Comparison of ENCODE assay signal across 1 cellular context in the genomic region with DNA sequence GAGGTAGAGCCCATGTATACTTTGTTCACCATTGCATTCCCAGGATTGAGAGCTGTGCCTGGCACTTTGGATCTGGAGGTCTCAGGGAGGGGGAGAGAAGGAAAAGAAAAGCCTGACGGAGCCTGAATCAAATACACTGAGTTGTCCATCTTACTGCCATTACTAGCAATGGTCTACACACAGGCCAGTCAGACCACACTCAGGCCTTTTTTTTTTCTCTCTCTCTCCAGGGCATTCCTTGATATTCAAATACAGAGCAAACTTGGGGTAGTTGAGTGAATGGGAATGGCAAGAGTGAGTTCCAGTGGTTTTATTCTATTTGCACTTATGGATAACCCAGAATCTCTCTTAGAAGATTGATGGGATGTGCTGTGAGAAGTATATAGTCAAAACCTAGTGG.
TF ChIP-seq lines count a peak whose summit lies in the region.

No MANE protein-coding gene starts in this region.

TF ChIP-seq in GM23338, 12 proteins besides CTCF, POLR2A, EP300 and RAD21 (continued from another document):
- TF ChIP-seq, protein P1, sequence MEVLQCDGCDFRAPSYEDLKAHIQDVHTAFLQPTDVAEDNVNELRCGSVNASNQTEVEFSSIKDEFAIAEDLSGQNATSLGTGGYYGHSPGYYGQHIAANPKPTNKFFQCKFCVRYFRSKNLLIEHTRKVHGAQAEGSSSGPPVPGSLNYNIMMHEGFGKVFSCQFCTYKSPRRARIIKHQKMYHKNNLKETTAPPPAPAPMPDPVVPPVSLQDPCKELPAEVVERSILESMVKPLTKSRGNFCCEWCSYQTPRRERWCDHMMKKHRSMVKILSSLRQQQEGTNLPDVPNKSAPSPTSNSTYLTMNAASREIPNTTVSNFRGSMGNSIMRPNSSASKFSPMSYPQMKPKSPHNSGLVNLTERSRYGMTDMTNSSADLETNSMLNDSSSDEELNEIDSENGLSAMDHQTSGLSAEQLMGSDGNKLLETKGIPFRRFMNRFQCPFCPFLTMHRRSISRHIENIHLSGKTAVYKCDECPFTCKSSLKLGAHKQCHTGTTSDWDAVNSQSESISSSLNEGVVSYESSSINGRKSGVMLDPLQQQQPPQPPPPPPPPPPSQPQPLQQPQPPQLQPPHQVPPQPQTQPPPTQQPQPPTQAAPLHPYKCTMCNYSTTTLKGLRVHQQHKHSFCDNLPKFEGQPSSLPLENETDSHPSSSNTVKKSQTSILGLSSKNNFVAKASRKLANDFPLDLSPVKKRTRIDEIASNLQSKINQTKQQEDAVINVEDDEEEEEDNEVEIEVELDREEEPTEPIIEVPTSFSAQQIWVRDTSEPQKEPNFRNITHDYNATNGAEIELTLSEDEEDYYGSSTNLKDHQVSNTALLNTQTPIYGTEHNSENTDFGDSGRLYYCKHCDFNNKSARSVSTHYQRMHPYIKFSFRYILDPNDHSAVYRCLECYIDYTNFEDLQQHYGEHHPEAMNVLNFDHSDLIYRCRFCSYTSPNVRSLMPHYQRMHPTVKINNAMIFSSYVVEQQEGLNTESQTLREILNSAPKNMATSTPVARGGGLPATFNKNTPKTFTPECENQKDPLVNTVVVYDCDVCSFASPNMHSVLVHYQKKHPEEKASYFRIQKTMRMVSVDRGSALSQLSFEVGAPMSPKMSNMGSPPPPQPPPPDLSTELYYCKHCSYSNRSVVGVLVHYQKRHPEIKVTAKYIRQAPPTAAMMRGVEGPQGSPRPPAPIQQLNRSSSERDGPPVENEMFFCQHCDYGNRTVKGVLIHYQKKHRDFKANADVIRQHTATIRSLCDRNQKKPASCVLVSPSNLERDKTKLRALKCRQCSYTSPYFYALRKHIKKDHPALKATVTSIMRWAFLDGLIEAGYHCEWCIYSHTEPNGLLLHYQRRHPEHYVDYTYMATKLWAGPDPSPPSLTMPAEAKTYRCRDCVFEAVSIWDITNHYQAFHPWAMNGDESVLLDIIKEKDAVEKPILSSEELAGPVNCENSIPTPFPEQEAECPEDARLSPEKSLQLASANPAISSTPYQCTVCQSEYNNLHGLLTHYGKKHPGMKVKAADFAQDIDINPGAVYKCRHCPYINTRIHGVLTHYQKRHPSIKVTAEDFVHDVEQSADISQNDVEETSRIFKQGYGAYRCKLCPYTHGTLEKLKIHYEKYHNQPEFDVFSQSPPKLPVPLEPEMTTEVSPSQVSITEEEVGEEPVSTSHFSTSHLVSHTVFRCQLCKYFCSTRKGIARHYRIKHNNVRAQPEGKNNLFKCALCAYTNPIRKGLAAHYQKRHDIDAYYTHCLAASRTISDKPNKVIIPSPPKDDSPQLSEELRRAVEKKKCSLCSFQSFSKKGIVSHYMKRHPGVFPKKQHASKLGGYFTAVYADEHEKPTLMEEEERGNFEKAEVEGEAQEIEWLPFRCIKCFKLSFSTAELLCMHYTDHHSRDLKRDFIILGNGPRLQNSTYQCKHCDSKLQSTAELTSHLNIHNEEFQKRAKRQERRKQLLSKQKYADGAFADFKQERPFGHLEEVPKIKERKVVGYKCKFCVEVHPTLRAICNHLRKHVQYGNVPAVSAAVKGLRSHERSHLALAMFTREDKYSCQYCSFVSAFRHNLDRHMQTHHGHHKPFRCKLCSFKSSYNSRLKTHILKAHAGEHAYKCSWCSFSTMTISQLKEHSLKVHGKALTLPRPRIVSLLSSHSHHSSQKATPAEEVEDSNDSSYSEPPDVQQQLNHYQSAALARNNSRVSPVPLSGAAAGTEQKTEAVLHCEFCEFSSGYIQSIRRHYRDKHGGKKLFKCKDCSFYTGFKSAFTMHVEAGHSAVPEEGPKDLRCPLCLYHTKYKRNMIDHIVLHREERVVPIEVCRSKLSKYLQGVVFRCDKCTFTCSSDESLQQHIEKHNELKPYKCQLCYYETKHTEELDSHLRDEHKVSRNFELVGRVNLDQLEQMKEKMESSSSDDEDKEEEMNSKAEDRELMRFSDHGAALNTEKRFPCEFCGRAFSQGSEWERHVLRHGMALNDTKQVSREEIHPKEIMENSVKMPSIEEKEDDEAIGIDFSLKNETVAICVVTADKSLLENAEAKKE (CRISPR knock-in tag; IDR thresholded peaks at IDR 0.05), result no peak
- TF ChIP-seq ZNF331 (CRISPR knock-in tag; IDR thresholded peaks at IDR 0.05; ENCODE audit: low read depth), result no peak
- TF ChIP-seq JUNB (IDR thresholded peaks at IDR 0.05; ENCODE audit: unreplicated experiment), result no peak
- no peak for TF ChIP-seq CREB1 (CRISPR knock-in tag; IDR thresholded peaks at IDR 0.05; ENCODE audit: low read depth)
- no peak for TF ChIP-seq POLR2AphosphoS5 (IDR thresholded peaks at IDR 0.05; ENCODE audit: low read depth)
- TF ChIP-seq, protein P2, sequence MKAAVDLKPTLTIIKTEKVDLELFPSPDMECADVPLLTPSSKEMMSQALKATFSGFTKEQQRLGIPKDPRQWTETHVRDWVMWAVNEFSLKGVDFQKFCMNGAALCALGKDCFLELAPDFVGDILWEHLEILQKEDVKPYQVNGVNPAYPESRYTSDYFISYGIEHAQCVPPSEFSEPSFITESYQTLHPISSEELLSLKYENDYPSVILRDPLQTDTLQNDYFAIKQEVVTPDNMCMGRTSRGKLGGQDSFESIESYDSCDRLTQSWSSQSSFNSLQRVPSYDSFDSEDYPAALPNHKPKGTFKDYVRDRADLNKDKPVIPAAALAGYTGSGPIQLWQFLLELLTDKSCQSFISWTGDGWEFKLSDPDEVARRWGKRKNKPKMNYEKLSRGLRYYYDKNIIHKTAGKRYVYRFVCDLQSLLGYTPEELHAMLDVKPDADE (IDR thresholded peaks at IDR 0.05), result no peak
- no peak for TF ChIP-seq ZNF114 (CRISPR knock-in tag; IDR thresholded peaks at IDR 0.05)
- TF ChIP-seq EZH2 (IDR thresholded peaks at IDR 0.05; ENCODE audit: low read depth, unreplicated experiment), result no peak
- TF ChIP-seq, protein P3, sequence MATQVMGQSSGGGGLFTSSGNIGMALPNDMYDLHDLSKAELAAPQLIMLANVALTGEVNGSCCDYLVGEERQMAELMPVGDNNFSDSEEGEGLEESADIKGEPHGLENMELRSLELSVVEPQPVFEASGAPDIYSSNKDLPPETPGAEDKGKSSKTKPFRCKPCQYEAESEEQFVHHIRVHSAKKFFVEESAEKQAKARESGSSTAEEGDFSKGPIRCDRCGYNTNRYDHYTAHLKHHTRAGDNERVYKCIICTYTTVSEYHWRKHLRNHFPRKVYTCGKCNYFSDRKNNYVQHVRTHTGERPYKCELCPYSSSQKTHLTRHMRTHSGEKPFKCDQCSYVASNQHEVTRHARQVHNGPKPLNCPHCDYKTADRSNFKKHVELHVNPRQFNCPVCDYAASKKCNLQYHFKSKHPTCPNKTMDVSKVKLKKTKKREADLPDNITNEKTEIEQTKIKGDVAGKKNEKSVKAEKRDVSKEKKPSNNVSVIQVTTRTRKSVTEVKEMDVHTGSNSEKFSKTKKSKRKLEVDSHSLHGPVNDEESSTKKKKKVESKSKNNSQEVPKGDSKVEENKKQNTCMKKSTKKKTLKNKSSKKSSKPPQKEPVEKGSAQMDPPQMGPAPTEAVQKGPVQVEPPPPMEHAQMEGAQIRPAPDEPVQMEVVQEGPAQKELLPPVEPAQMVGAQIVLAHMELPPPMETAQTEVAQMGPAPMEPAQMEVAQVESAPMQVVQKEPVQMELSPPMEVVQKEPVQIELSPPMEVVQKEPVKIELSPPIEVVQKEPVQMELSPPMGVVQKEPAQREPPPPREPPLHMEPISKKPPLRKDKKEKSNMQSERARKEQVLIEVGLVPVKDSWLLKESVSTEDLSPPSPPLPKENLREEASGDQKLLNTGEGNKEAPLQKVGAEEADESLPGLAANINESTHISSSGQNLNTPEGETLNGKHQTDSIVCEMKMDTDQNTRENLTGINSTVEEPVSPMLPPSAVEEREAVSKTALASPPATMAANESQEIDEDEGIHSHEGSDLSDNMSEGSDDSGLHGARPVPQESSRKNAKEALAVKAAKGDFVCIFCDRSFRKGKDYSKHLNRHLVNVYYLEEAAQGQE (IDR thresholded peaks at IDR 0.05; ENCODE audit: unreplicated experiment), result no peak
- no peak for TF ChIP-seq STAT1 (IDR thresholded peaks at IDR 0.05; ENCODE audit: unreplicated experiment)
- no peak for TF ChIP-seq NANOG (IDR thresholded peaks at IDR 0.05; ENCODE audit: borderline replicate concordance)
